Comparison of ENCODE assay signal across 9 cellular contexts in the genomic region with DNA sequence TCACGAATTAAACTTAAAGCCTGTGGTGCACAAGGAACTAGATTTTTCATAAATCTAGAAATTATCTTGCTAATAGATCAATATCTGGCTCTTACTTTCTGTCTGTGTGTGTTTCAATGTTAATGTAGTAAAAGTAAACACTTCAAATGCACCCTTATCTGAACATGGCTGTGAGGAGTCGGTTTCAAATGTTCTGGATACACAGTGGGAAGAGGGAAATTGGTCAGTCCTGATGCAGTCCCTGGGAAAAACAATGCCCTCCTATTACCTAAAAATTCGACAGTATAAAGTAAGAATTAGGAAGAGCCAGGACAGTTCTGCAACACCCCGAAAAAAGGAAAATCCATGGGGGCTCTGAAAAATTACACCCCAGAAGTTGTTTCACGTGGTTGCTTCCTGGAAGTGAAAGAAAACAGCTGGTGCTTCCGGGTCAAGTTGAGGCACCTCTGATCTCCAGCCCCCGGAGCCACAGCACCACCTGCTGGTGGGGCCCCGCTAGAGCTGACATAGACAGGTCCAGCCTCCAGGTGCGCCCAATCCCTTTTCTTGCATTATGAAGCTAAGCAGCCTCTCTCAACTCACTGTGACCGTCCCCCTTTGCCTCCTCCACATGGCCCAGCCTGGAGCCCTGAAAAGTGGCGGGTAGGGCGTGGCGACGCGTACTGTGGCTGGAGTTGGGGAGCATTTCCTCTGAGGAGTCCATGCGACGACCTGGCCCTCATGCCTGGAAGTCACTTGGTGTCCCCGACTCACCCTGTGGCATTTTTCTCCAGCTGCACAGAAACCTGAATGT. TPM values are rescaled to one million over a fixed set of nuclear protein-coding genes. Genes with fewer than 3 reads are reported as not detected.
A peak's percentile ranks its signal among the peaks of the same experiment; 100 is the strongest.
DNase-seq lines count a peak whose midpoint lies in the region; ATAC-seq and TF ChIP-seq lines count a peak whose summit lies in the region.
"Had no signal": no experiment of that assay in that cellular context is flagged by ENCODE, and none has a peak within 500 bp of the region (broad histone marks: within the 10 kb centered on the region; RNA-seq: fewer than 3 reads in every experiment).

No MANE protein-coding gene starts in this region.

- no peak overlapping the region for H3K27ac ChIP-seq in right lobe of liver
- H3K27ac ChIP-seq: BLaER1 had no signal

- TF ChIP-seq POLR2A in right lobe of liver (IDR thresholded peaks at IDR 0.05) = no peak

- H3K9me3 ChIP-seq in right lobe of liver = no peaks in the 10 kb centered on the region

- peak; percentile 60 to 64 (median 63) for ATAC-seq in right lobe of liver
- no peak for ATAC-seq in GM19455 (IDR thresholded peaks at IDR 0.05; ENCODE audit: unreplicated experiment)

- DNase-seq in NCI-H1092 treated with DMSO at 0.1 percent for 48 hours (lab: John Stamatoyannopoulos, UW) = peak; percentile 11
- DNase-seq in NCI-H1092 (lab: John Stamatoyannopoulos, UW) = no peak
- DNase-seq in LoVo (ENCODE audit: low spot score) = peak; percentile 37
- peak; percentile 8 for DNase-seq in activated CD8-positive, alpha-beta memory T cell treated with anti-CD3 and anti-CD28 coated beads, Interleukin-2, amount 50 U/mL, for 24 hours (ENCODE audit: extremely low read depth)
- DNase-seq in right lobe of liver = peak in 1 of 3 donors; percentile 46
- no peak for DNase-seq in HCEC 1CT
- no peak for DNase-seq in NCI-H1436 (lab: John Stamatoyannopoulos, UW)

- peak; percentile 38 to 66 (median 48) for TF ChIP-seq CTCF in right lobe of liver (IDR thresholded peaks at IDR 0.05)

- no peaks in the 10 kb centered on the region for H3K27me3 ChIP-seq in right lobe of liver
- H3K27me3 ChIP-seq: BLaER1 had no signal

- H3K36me3 ChIP-seq in right lobe of liver = no peaks in the 10 kb centered on the region
- H3K36me3 ChIP-seq: BLaER1 had no signal

- 51% methylated on average over 16 of the region's 18 CpGs for WGBS in right lobe of liver (ENCODE audit: insufficient coverage, low coverage, low lambda C conversion rate, missing lambda C conversion rate)

- H3K4me3 ChIP-seq in right lobe of liver = no peak overlapping the region
- H3K4me3 ChIP-seq: BLaER1 had no signal

- intact Hi-C loops in right lobe of liver (cut with DNase I) = no loop called here

- no peaks in the 10 kb centered on the region for H3K4me1 ChIP-seq in right lobe of liver

RNA-seq across cellular contexts. Expression of a gene that starts 8.3 kb away (rescaled TPM):
- not detected for total RNA-seq in right lobe of liver

RNA-seq across cellular contexts. Expression of a gene that starts 22.6 kb away (rescaled TPM):
- total RNA-seq in right lobe of liver = not detected

RNA-seq across cellular contexts. Expression of a gene that starts 24.9 kb away (rescaled TPM):
- total RNA-seq in right lobe of liver = 100 to 1,000 TPM in 5 of 6 experiments, 10 to 100 TPM in 1; 51.9 to 197 (median 169) TPM

RNA-seq across cellular contexts. Expression of a gene that starts 54.8 kb away (rescaled TPM):
- not detected for total RNA-seq in right lobe of liver

Comparison
In these comparisons a context has a peak if more than half of its experiments do, and no peak if none do; other contexts are left out.
1. DNase-seq: peak in NCI-H1092 treated with DMSO at 0.1 percent for 48 hours (single experiment), LoVo (single experiment) and activated CD8-positive, alpha-beta memory T cell treated with anti-CD3 and anti-CD28 coated beads, Interleukin-2, amount 50 U/mL, for 24 hours (single experiment); none in NCI-H1092 (single experiment), HCEC 1CT (single experiment) and NCI-H1436 (single experiment).